ENCODE assay signal across 9 cellular contexts in the genomic region with DNA sequence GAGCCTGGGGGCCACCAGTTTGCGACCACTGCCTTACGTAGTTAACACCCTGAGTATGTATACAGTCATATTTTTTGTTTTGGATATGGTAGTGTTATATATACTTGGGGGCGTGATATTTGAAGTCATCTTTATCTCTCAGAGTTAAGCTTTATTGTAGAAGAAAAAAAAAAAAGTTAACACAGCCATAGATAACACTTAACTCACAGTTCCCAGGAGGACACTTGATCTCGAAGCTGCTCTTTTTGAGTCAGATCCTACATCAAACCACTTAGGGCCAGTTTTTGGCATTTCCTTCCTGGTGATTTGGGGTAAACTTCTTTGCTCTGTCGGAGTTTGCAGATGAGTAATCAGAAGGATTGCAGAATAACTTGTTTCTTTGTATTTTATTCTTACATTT. TPM values are rescaled to one million over a fixed set of nuclear protein-coding genes. Genes with fewer than 3 reads are reported as not detected.
A peak's percentile ranks its signal among the peaks of the same experiment; 100 is the strongest.
DNase-seq lines count a peak whose midpoint lies in the region; ATAC-seq and TF ChIP-seq lines count a peak whose summit lies in the region.
"Had no signal": no experiment of that assay in that cellular context is flagged by ENCODE, and none has a peak within 500 bp of the region (broad histone marks: within the 10 kb centered on the region; RNA-seq: fewer than 3 reads in every experiment).

No MANE protein-coding gene starts in this region.

- H3K9me3 Mint-ChIP-seq in IgD-negative memory B cell: no peaks in the 10 kb centered on the region

- H3K9me3 ChIP-seq in lower lobe of right lung (no peaks in the 10 kb centered on the region), aorta (ENCODE audit: control insufficient read depth, low read length) (no peaks in the 10 kb centered on the region)

- ATAC-seq in lower lobe of right lung (no peak), aorta (ENCODE audit: low FRiP score) (no peak), HG03039 (IDR thresholded peaks at IDR 0.05; ENCODE audit: unreplicated experiment) (no peak)

- H3K4me3 Mint-ChIP-seq in IgD-negative memory B cell: peak overlapping the region in 3 of 4 donors; percentile 57 to 92 (median 81)

- intact Hi-C loops in lower lobe of right lung (cut with DNase I): no loop called here
- intact Hi-C loops in aorta (cut with DNase I): loop anchor here in 1 of 2 donors (2.0 kb wide), 1 partner anchor 33 kb away; no protein-coding TSS in a partner anchor

- H3K4me1 Mint-ChIP-seq in IgD-negative memory B cell: peaks cover 25 to 27% (median 27%) of the 10 kb centered on the region in 3 donors

- no peak for TF ChIP-seq CTCF in brain microvascular endothelial cell (IDR thresholded peaks at IDR 0.05; ENCODE audit: low read depth, low read length, missing control alignments)
- no peak for TF ChIP-seq CTCF in lower lobe of right lung (IDR thresholded peaks at IDR 0.05)

- H3K27ac ChIP-seq in brain microvascular endothelial cell (peak overlapping the region; percentile 96), lower lobe of right lung (peak overlapping the region; percentile 98), aorta (ENCODE audit: low read depth in 1 of 2, low read length in 2 of 2) (no peak overlapping the region)

- H3K27me3 ChIP-seq in brain microvascular endothelial cell (replicated peaks): no peaks in the 10 kb centered on the region
- H3K27me3 ChIP-seq in lower lobe of right lung (ENCODE audit: low read depth): no peaks in the 10 kb centered on the region
- H3K27me3 ChIP-seq in aorta (ENCODE audit: control insufficient read depth in 1 of 2, insufficient read depth in 2 of 2, low read length in 1 of 2): no peaks in the 10 kb centered on the region

- in situ Hi-C loops in brain microvascular endothelial cell (cut with HindIII; ENCODE audit: low pct_ligation_motif_present, low sequenced_read_pairs): no loop called here

- H3K4me1 ChIP-seq in lower lobe of right lung: peaks cover 80% of the 10 kb centered on the region
- no peaks in the 10 kb centered on the region for H3K4me1 ChIP-seq in aorta (ENCODE audit: control insufficient read depth in 1 of 2, insufficient read depth in 2 of 2, low read length in 2 of 2)

- H3K27me3 Mint-ChIP-seq in IgD-negative memory B cell: no peaks in the 10 kb centered on the region

- H3K4me3 ChIP-seq in brain microvascular endothelial cell (ENCODE audit: low read depth, low read length) (peak overlapping the region; percentile 55), lower lobe of right lung (peak overlapping the region; percentile 93), aorta (ENCODE audit: low read length in 2 of 2) (no peak overlapping the region)

- peaks cover 1% of the 10 kb centered on the region for H3K36me3 Mint-ChIP-seq in IgD-negative memory B cell

- WGBS in aorta, 2 donors: 54 to 55% methylated on average over 5 of the region's 5 CpGs

- peak overlapping the region in 2 of 3 donors; percentile 89 to 93 for H3K27ac Mint-ChIP-seq in IgD-negative memory B cell

- H3K36me3 ChIP-seq in brain microvascular endothelial cell (replicated peaks): peaks cover 16% of the 10 kb centered on the region
- H3K36me3 ChIP-seq in lower lobe of right lung: peaks cover 52% of the 10 kb centered on the region
- no peaks in the 10 kb centered on the region for H3K36me3 ChIP-seq in aorta (ENCODE audit: control insufficient read depth in 1 of 2, insufficient read depth in 2 of 2, low read length in 1 of 2)

- DNase-seq in A172 (ENCODE audit: low spot score) (peak; percentile 71), brain microvascular endothelial cell (peak; percentile 86), lower lobe of right lung (no peak), pons (ENCODE audit: low spot score) (no peak), aorta (no peak)
- no peak for DNase-seq in activated naive CD4-positive, alpha-beta T cell treated with Interleukin-2 at 50 U/mL for 16 hours
- DNase-seq: SHP77 had no signal

RNA-seq across cellular contexts. Expression of gene ITPRIPL2, which starts 5.8 kb away (rescaled TPM):
- 24.1 and 30.8 TPM in 2 replicates for total RNA-seq in A172 (2014; rRNA removed; shearing (Covaris generic))
- polyA plus RNA-seq in IgD-negative memory B cell: 4.7 TPM
- total RNA-seq in lower lobe of right lung: 60.7 TPM
- 10 to 100 TPM; 71.5 to 88.9 TPM for total RNA-seq in aorta
- polyA plus RNA-seq in aorta: 10 to 100 TPM; 15.7 to 19.1 TPM

RNA-seq across cellular contexts. Expression of gene SYT17, which starts 48.5 kb away (rescaled TPM):
- 0.55 and 1.3 TPM in 2 replicates for total RNA-seq in A172 (2014; rRNA removed; shearing (Covaris generic))
- polyA plus RNA-seq in IgD-negative memory B cell (3.2 TPM), aorta (1 to 10 TPM; 2.5 to 2.6 TPM)
- total RNA-seq in lower lobe of right lung (11.8 TPM), aorta (1 to 10 TPM; 2.5 to 4.3 TPM)

RNA-seq across cellular contexts. Expression of gene COQ7, which starts 52.1 kb away (rescaled TPM):
- 39.0 and 50.5 TPM in 2 replicates for total RNA-seq in A172 (2014; rRNA removed; shearing (Covaris generic))
- polyA plus RNA-seq in IgD-negative memory B cell (15.4 TPM), aorta (10 to 100 TPM; 12.2 to 16.8 TPM)
- total RNA-seq in lower lobe of right lung (17.3 TPM), aorta (10 to 100 TPM; 18.7 to 19.2 TPM)

Comparison
In these comparisons a context has a peak if more than half of its experiments do, and no peak if none do; other contexts are left out.
1. DNase-seq: peak in A172 (single experiment) and brain microvascular endothelial cell (single experiment); none in lower lobe of right lung (single experiment), pons (single experiment), aorta (0 of 2) and activated naive CD4-positive, alpha-beta T cell treated with Interleukin-2 at 50 U/mL for 16 hours (single experiment).
2. H3K27ac ChIP-seq: peak in brain microvascular endothelial cell (single experiment) and lower lobe of right lung (single experiment); none in aorta (0 of 2).
3. H3K4me3 ChIP-seq: peak in brain microvascular endothelial cell (single experiment) and lower lobe of right lung (single experiment); none in aorta (0 of 2).